In genomic region chr7:114548081-114548480, GRCh38 we compare ENCODE assay signal across 2 cellular contexts.
TF ChIP-seq lines count a peak whose summit lies in the region.

No MANE protein-coding gene starts in this region.

TF ChIP-seq in IMR-90, 13 proteins besides CTCF, POLR2A, EP300 and RAD21:
- no peak for TF ChIP-seq CEBPB (IDR thresholded peaks at IDR 0.05; ENCODE audit: low read depth, low read length)
- no peak for TF ChIP-seq NFE2L2 (IDR thresholded peaks at IDR 0.05; ENCODE audit: low read depth, low read length)
- no peak for TF ChIP-seq CHD1 (IDR thresholded peaks at IDR 0.05; ENCODE audit: low read depth, low read length)
- no peak for TF ChIP-seq SMC3 (IDR thresholded peaks at IDR 0.05; ENCODE audit: low read depth, low read length)
- TF ChIP-seq, protein P1, sequence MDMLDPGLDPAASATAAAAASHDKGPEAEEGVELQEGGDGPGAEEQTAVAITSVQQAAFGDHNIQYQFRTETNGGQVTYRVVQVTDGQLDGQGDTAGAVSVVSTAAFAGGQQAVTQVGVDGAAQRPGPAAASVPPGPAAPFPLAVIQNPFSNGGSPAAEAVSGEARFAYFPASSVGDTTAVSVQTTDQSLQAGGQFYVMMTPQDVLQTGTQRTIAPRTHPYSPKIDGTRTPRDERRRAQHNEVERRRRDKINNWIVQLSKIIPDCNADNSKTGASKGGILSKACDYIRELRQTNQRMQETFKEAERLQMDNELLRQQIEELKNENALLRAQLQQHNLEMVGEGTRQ (IDR thresholded peaks at IDR 0.05; ENCODE audit: low read depth, low read length) = no peak
- no peak for TF ChIP-seq RCOR1 (IDR thresholded peaks at IDR 0.05; ENCODE audit: insufficient replicate concordance, low read length)
- TF ChIP-seq, protein P2, sequence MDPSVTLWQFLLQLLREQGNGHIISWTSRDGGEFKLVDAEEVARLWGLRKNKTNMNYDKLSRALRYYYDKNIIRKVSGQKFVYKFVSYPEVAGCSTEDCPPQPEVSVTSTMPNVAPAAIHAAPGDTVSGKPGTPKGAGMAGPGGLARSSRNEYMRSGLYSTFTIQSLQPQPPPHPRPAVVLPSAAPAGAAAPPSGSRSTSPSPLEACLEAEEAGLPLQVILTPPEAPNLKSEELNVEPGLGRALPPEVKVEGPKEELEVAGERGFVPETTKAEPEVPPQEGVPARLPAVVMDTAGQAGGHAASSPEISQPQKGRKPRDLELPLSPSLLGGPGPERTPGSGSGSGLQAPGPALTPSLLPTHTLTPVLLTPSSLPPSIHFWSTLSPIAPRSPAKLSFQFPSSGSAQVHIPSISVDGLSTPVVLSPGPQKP (IDR thresholded peaks at IDR 0.05; ENCODE audit: borderline replicate concordance, low read depth, low read length) = no peak
- TF ChIP-seq MAFK (IDR thresholded peaks at IDR 0.05; ENCODE audit: low read depth, low read length) = no peak
- TF ChIP-seq MAZ (IDR thresholded peaks at IDR 0.05; ENCODE audit: borderline replicate concordance, low read depth, low read length) = no peak
- TF ChIP-seq FOS (IDR thresholded peaks at IDR 0.05; ENCODE audit: low read depth, low read length) = no peak
- TF ChIP-seq BHLHE40 (IDR thresholded peaks at IDR 0.05; ENCODE audit: low read depth, low read length) = no peak
- no peak for TF ChIP-seq RFX5 (IDR thresholded peaks at IDR 0.05; ENCODE audit: low read depth, low read length)
- TF ChIP-seq MXI1 (IDR thresholded peaks at IDR 0.05; ENCODE audit: borderline replicate concordance, low read depth, low read length) = no peak

TF ChIP-seq in GM12878, 131 proteins besides CTCF, POLR2A, EP300 and RAD21:
- TF ChIP-seq, protein P3, sequence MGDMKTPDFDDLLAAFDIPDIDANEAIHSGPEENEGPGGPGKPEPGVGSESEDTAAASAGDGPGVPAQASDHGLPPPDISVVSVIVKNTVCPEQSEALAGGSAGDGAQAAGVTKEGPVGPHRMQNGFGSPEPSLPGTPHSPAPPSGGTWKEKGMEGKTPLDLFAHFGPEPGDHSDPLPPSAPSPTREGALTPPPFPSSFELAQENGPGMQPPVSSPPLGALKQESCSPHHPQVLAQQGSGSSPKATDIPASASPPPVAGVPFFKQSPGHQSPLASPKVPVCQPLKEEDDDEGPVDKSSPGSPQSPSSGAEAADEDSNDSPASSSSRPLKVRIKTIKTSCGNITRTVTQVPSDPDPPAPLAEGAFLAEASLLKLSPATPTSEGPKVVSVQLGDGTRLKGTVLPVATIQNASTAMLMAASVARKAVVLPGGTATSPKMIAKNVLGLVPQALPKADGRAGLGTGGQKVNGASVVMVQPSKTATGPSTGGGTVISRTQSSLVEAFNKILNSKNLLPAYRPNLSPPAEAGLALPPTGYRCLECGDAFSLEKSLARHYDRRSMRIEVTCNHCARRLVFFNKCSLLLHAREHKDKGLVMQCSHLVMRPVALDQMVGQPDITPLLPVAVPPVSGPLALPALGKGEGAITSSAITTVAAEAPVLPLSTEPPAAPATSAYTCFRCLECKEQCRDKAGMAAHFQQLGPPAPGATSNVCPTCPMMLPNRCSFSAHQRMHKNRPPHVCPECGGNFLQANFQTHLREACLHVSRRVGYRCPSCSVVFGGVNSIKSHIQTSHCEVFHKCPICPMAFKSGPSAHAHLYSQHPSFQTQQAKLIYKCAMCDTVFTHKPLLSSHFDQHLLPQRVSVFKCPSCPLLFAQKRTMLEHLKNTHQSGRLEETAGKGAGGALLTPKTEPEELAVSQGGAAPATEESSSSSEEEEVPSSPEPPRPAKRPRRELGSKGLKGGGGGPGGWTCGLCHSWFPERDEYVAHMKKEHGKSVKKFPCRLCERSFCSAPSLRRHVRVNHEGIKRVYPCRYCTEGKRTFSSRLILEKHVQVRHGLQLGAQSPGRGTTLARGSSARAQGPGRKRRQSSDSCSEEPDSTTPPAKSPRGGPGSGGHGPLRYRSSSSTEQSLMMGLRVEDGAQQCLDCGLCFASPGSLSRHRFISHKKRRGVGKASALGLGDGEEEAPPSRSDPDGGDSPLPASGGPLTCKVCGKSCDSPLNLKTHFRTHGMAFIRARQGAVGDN (IDR thresholded peaks at IDR 0.05) = no peak
- no peak for TF ChIP-seq IRF5 (IDR thresholded peaks at IDR 0.05; ENCODE audit: borderline replicate concordance)
- TF ChIP-seq CBX3 (IDR thresholded peaks at IDR 0.05; ENCODE audit: borderline replicate concordance, low read depth) = no peak
- no peak for TF ChIP-seq BHLHE40 (IDR thresholded peaks at IDR 0.05; ENCODE audit: borderline replicate concordance in 1 of 2, low read depth in 2 of 2, low read length in 1 of 2)
